In genomic region chr5:68057186-68057585, GRCh38 we compare ENCODE assay signal across 24 cellular contexts.
"Had no signal": no experiment of that assay in that cellular context is flagged by ENCODE, and none has a peak within 500 bp of the region (broad histone marks: within the 10 kb centered on the region; RNA-seq: fewer than 3 reads in every experiment).

No MANE protein-coding gene starts in this region.

- H3K4me3 Mint-ChIP-seq: IgD-negative memory B cell had no signal

- H3K27ac ChIP-seq: HL-60, RWPE1 had no signal

- H3K27ac Mint-ChIP-seq: IgD-negative memory B cell had no signal

- FAIRE-seq: HTR-8/SVneo had no signal

- ATAC-seq: Panc1 had no signal

- DNase-seq: KBM-7, MG63, NCI-H1092, NCI-H1105 treated with DMSO at 0.1 percent for 48 hours, NCI-H1417 treated with DMSO at 0.1 percent for 48 hours, NCI-H146, NCI-H1694 treated with DMSO at 0.1 percent for 48 hours, NCI-H1930, NCI-H2081, NCI-H2107, NCI-H2227 treated with DMSO at 0.1 percent for 48 hours, NCI-H446, NCI-H510A, NCI-H524 treated with DMSO at 0.1 percent for 48 hours, NCI-H69, NCI-H774, SHP77, SK-N-SH, SW 1271 had no signal

- H3K4me3 ChIP-seq: MG63 had no signal

- H3K9me2 ChIP-seq: SK-N-SH had no signal

- H3K36me3 ChIP-seq: MG63 had no signal

- H3K9me3 ChIP-seq: MG63, SK-N-SH had no signal

- H3K27me3 ChIP-seq: MG63 had no signal

- H3K4me2 ChIP-seq: SK-N-SH had no signal
